ENCODE assay signal across 17 cellular contexts in genomic region chr4:786074-786741, GRCh38. TPM values are rescaled to one million over a fixed set of nuclear protein-coding genes. Genes with fewer than 3 reads are reported as not detected.
A peak's percentile ranks its signal among the peaks of the same experiment; 100 is the strongest.
DNase-seq lines count a peak whose midpoint lies in the region; ATAC-seq and TF ChIP-seq lines count a peak whose summit lies in the region.
"Had no signal": no experiment of that assay in that cellular context is flagged by ENCODE, and none has a peak within 500 bp of the region (broad histone marks: within the 10 kb centered on the region; RNA-seq: fewer than 3 reads in every experiment).

No MANE protein-coding gene starts in this region.

- H3K36me3 ChIP-seq in ectodermal cell (ENCODE audit: control insufficient read depth, insufficient read depth, low read length) (no peaks in the 10 kb centered on the region), lung (ENCODE audit: control insufficient read depth in 2 of 2, insufficient read depth in 2 of 2, low read length in 2 of 2) (no peaks in the 10 kb centered on the region), suprapubic skin (no peaks in the 10 kb centered on the region)
- H3K36me3 ChIP-seq: BLaER1, brain microvascular endothelial cell had no signal

- no peak overlapping the region for H3K9ac ChIP-seq in H9 (ENCODE audit: extremely low read depth, insufficient read length, low read length)
- H3K9ac ChIP-seq: BLaER1, SK-N-SH had no signal

- H3K4me3 Mint-ChIP-seq in H9: no peak overlapping the region
- H3K4me3 Mint-ChIP-seq: activated T-cell treated with anti-CD3 and anti-CD28 coated beads, Interleukin-2, amount 50 U/mL, for 24 hours had no signal

- no peak for DNase-seq in H9
- DNase-seq in lung (ENCODE audit: low spot score): no peak
- peak in 1 of 2 donors; percentile 65 for DNase-seq in suprapubic skin (ENCODE audit: low spot score in 2 of 2)
- no peak for DNase-seq in anterior cingulate cortex (lab: John Stamatoyannopoulos, UW)
- DNase-seq in HCEC 1CT: no peak
- no peak for DNase-seq in activated CD4-positive, alpha-beta T cell treated with anti-CD3 and anti-CD28 coated beads, Interleukin-2, amount 50 U/mL, for 4 hours
- DNase-seq: activated CD4-positive, CD25-positive, alpha-beta regulatory T cell treated with anti-CD3 and anti-CD28 coated beads, Interleukin-2, amount 50 U/mL, for 72 hours; activated T-cell treated with anti-CD3 and anti-CD28 coated beads, Interleukin-2, amount 50 U/mL, for 24 hours; brain microvascular endothelial cell; DND-41; Karpas-422; naive B cell; NCI-H2029 treated with DMSO at 0.1 percent for 48 hours had no signal

- no peak overlapping the region for H3K27ac Mint-ChIP-seq in H9
- H3K27ac Mint-ChIP-seq: activated T-cell treated with anti-CD3 and anti-CD28 coated beads, Interleukin-2, amount 50 U/mL, for 24 hours; naive B cell had no signal

- peaks cover 72% of the 10 kb centered on the region for H3K27me3 Mint-ChIP-seq in H9 (ENCODE audit: low read depth)

- H3K23me2 ChIP-seq in H9 (ENCODE audit: insufficient read length, low read depth, low read length, poor library complexity, severe bottlenecking): peaks cover 3% of the 10 kb centered on the region

- H3K4me3 ChIP-seq in ectodermal cell (ENCODE audit: insufficient read depth, low read depth, low read length) (peak overlapping the region; percentile 25), lung (peak overlapping the region; percentile 17), suprapubic skin (peak overlapping the region; percentile 41)
- H3K4me3 ChIP-seq: BLaER1 had no signal

- no peaks in the 10 kb centered on the region for H4K20me1 ChIP-seq in H9 (ENCODE audit: control insufficient read depth, insufficient read depth, insufficient read length)

- H3K23ac ChIP-seq in H9 (ENCODE audit: insufficient read length, low read depth, low read length): no peak overlapping the region

- H3K9me3 Mint-ChIP-seq in H9: peaks cover 0 to 3% of the 10 kb centered on the region in 2 experiments; a peak in 1 of 5 replicates
- H3K9me3 Mint-ChIP-seq: activated T-cell treated with anti-CD3 and anti-CD28 coated beads, Interleukin-2, amount 50 U/mL, for 24 hours; naive B cell had no signal

- H2BK20ac ChIP-seq in H9 (ENCODE audit: low read depth, low read length, poor library complexity, severe bottlenecking): no peak overlapping the region

- no peak for TF ChIP-seq EP300 in suprapubic skin (IDR thresholded peaks at IDR 0.05)

- ATAC-seq in lung (ENCODE audit: insufficient read depth, low FRiP score): no peak
- ATAC-seq in activated CD4-positive, CD25-positive, alpha-beta regulatory T cell treated with anti-CD3 and anti-CD28 coated beads, Interleukin-2, amount 50 U/mL, for 24 hours: no peak

- H3K4ac ChIP-seq in H9 (ENCODE audit: low read depth, low read length): no peak overlapping the region

- peaks cover 24% of the 10 kb centered on the region; the same call in 1 of the 2 replicates for H3K27me3 ChIP-seq in H9 (ENCODE audit: insufficient read depth, low read length)
- H3K27me3 ChIP-seq in ectodermal cell (ENCODE audit: control insufficient read depth, insufficient read depth, low read length, poor library complexity, severe bottlenecking): peaks cover 78% of the 10 kb centered on the region
- peaks cover 4% of the 10 kb centered on the region for H3K27me3 ChIP-seq in lung (ENCODE audit: control insufficient read depth, insufficient read depth)
- H3K27me3 ChIP-seq in suprapubic skin: peaks cover 52% of the 10 kb centered on the region

- H2AK5ac ChIP-seq in H9 (ENCODE audit: insufficient read length, low read length): no peak overlapping the region

- H3K14ac ChIP-seq in H9 (ENCODE audit: insufficient read depth, low read length): no peak overlapping the region

- H3K79me1 ChIP-seq in H9 (ENCODE audit: insufficient read depth, low read depth, low read length, poor library complexity, severe bottlenecking): peaks cover 2% of the 10 kb centered on the region

- H3K27ac ChIP-seq in H9 (ENCODE audit: insufficient read length, low read depth, low read length) (no peak overlapping the region), ectodermal cell (ENCODE audit: insufficient read depth, low read depth, low read length, poor library complexity, severe bottlenecking) (no peak overlapping the region), lung (ENCODE audit: low read depth in 1 of 2, low read length in 1 of 2) (no peak overlapping the region), suprapubic skin (peak overlapping the region; percentile 57)
- H3K27ac ChIP-seq: BLaER1, brain microvascular endothelial cell had no signal

- no peaks in the 10 kb centered on the region; a peak in 1 of 7 replicates for H3K36me3 Mint-ChIP-seq in H9 (ENCODE audit: insufficient read depth in 1 of 3, low read depth in 3 of 3)

- H2BK5ac ChIP-seq in H9 (ENCODE audit: insufficient read length, low read length): no peak overlapping the region

- H3K79me2 ChIP-seq in H9 (ENCODE audit: insufficient read depth, low read length): no peaks in the 10 kb centered on the region; the same call in 1 of the 2 replicates

- no peak overlapping the region for H3K56ac ChIP-seq in H9 (ENCODE audit: insufficient read length, low read depth, low read length)

- H2BK120ac ChIP-seq in H9 (ENCODE audit: low read depth, low read length, poor library complexity, severe bottlenecking): no peak overlapping the region

- H4K91ac ChIP-seq in H9 (ENCODE audit: insufficient read length, low read depth, low read length): no peak overlapping the region

- no CpG with 5 or more reads among the region's 72 CpGs for WGBS in H9 (ENCODE audit: extremely low coverage, insufficient read length, low lambda C conversion rate)
- WGBS in ectodermal cell, 2 experiments: 16 to 17% methylated on average over 72 of the region's 72 CpGs
- 4% methylated on average over 33 to 72 of the region's 72 CpGs for WGBS in lung, 2 donors
- WGBS in suprapubic skin: 2% methylated on average over 20 of the region's 72 CpGs

- H3K4me2 ChIP-seq in H9 (ENCODE audit: insufficient read depth, insufficient read length, low read length): peak overlapping the region; percentile 42
- H3K4me2 ChIP-seq: BLaER1, SK-N-SH had no signal

- H3K18ac ChIP-seq in H9 (ENCODE audit: insufficient read length, low read depth, low read length): no peak overlapping the region

- no peak overlapping the region for H2BK12ac ChIP-seq in H9 (ENCODE audit: insufficient read length, low read depth, low read length)

- TF ChIP-seq POLR2A in suprapubic skin (IDR thresholded peaks at IDR 0.05): no peak

- H3K9me3 ChIP-seq in H9 (ENCODE audit: control insufficient read depth, low read depth, low read length): no peaks in the 10 kb centered on the region
- no peaks in the 10 kb centered on the region for H3K9me3 ChIP-seq in ectodermal cell (ENCODE audit: control insufficient read depth, low read length)
- peaks cover 0 to 2% of the 10 kb centered on the region in 2 donors for H3K9me3 ChIP-seq in lung (ENCODE audit: control insufficient read depth in 2 of 2, insufficient read depth in 1 of 2, low read length in 1 of 2)
- no peaks in the 10 kb centered on the region for H3K9me3 ChIP-seq in suprapubic skin
- H3K9me3 ChIP-seq: BLaER1, SK-N-SH had no signal

- no peak overlapping the region for H4K8ac ChIP-seq in H9 (replicated peaks; ENCODE audit: insufficient read length, low read depth, low read length)

- H2BK15ac ChIP-seq in H9 (ENCODE audit: low read depth, low read length): no peak overlapping the region

- H2AFZ ChIP-seq in H9 (ENCODE audit: low read length): no peak overlapping the region

- TF ChIP-seq CTCF in H9 (conservative IDR thresholded peaks at IDR 0.05) (no peak), lung (IDR thresholded peaks at IDR 0.05; ENCODE audit: control extremely low read depth, extremely low read depth) (no peak), suprapubic skin (IDR thresholded peaks at IDR 0.05) (no peak)

- no peak overlapping the region for H3T11ph ChIP-seq in H9 (ENCODE audit: low read length)

- peaks cover 18 to 29% of the 10 kb centered on the region in 2 experiments for H3K4me1 Mint-ChIP-seq in H9

- H4K5ac ChIP-seq in H9 (ENCODE audit: insufficient read length, low read depth, low read length): no peak overlapping the region

- H3K4me1 ChIP-seq in H9 (ENCODE audit: insufficient read depth, low read length): no peaks in the 10 kb centered on the region
- peaks cover 7% of the 10 kb centered on the region for H3K4me1 ChIP-seq in ectodermal cell (ENCODE audit: control insufficient read depth, insufficient read depth, low read length)
- peaks cover 0 to 19% of the 10 kb centered on the region in 2 donors for H3K4me1 ChIP-seq in lung (ENCODE audit: control insufficient read depth in 2 of 2, insufficient read depth in 2 of 2, low read length in 2 of 2)
- H3K4me1 ChIP-seq in suprapubic skin: peaks cover 49% of the 10 kb centered on the region

RNA-seq across cellular contexts. Expression of gene CPLX1, which starts 39.7 kb away (rescaled TPM):
- total RNA-seq in H9 (2021): 0.48 and 0.90 TPM in 2 replicates
- 0.39 TPM for polyA plus RNA-seq in ectodermal cell (2013, experiment 1 of 4)
- not detected for polyA plus RNA-seq in ectodermal cell (2013, experiment 2 of 4)
- 0.43 TPM for polyA plus RNA-seq in ectodermal cell (2013, experiment 3 of 4)
- polyA plus RNA-seq in ectodermal cell (2013, experiment 4 of 4): 0.41 TPM
- total RNA-seq in lung: 1 to 10 TPM; 1.4 to 3.9 TPM
- 1 to 10 TPM; 1.1 to 2.9 TPM for polyA plus RNA-seq in lung
- under 1 TPM in 2 of 4 donors, not detected in 2; 0.38 to 0.44 TPM for total RNA-seq in suprapubic skin
